In the genomic region with DNA sequence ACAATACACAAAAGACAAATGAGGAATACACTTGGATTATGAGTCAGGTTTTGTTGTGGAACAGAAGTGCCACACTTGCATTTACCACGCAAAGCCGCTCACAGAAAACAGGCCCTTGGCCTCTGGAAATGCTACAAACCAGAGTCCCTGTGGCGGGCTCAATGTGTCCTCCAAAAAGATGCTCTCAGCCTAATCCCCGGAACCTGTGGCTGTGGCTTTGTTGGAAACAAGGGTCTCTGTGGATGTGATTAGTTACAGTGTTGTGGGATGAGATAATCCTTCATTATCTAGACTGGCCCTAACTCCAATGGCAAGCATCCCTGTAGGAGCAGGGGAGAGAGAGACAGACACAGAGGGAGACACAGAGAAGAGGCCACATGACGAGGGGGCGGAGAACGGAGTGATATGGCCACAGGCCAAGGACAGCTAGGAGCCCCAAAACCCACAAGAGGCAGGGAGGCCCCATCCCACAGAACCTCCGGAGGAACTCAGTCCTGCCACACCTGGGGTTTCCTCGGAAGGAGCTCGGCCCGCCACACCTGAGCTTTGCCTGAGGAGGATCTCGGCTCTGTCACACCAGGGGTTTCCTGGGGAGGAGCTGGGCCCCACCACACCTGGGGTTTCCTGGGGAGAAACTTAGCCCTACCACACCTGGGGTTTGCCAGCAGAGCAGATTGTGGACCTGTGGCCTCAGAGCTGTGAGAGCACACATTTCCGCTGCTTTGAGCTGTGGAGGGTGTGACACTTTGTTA, we compare ENCODE assay signal across 16 cellular contexts. TPM values are rescaled to one million over a fixed set of nuclear protein-coding genes. Genes with fewer than 3 reads are reported as not detected.
A peak's percentile ranks its signal among the peaks of the same experiment; 100 is the strongest.
DNase-seq lines count a peak whose midpoint lies in the region; ATAC-seq and TF ChIP-seq lines count a peak whose summit lies in the region.
"Had no signal": no experiment of that assay in that cellular context is flagged by ENCODE, and none has a peak within 500 bp of the region (broad histone marks: within the 10 kb centered on the region; RNA-seq: fewer than 3 reads in every experiment).

No MANE protein-coding gene starts in this region.

- H3K4me1 Mint-ChIP-seq in activated CD8-positive, alpha-beta memory T cell treated with anti-CD3 and anti-CD28 coated beads, Interleukin-2, amount 10 ng/mL, durations not matched to agents 7 days and 5 days, result peaks cover 10% of the 10 kb centered on the region
- H3K4me1 Mint-ChIP-seq in activated T-helper 17 cell treated with anti-CD3 and anti-CD28 coated beads, Interleukin-2, amount 50 U/mL, for 72 hours, result peaks cover 5% of the 10 kb centered on the region
- H3K4me1 Mint-ChIP-seq in effector memory CD8-positive, alpha-beta T cell (ENCODE audit: low read depth in 2 of 2), result peaks cover 0 to 2% of the 10 kb centered on the region in 2 donors
- H3K4me1 Mint-ChIP-seq in type B pancreatic cell (ENCODE audit: unreplicated experiment), result peaks cover 4% of the 10 kb centered on the region

- no peak overlapping the region for H3K4me3 Mint-ChIP-seq in activated CD8-positive, alpha-beta memory T cell treated with anti-CD3 and anti-CD28 coated beads, Interleukin-2, amount 10 ng/mL, durations not matched to agents 7 days and 5 days
- H3K4me3 Mint-ChIP-seq in activated T-helper 17 cell treated with anti-CD3 and anti-CD28 coated beads, Interleukin-2, amount 50 U/mL, for 72 hours, result no peak overlapping the region
- H3K4me3 Mint-ChIP-seq in effector memory CD8-positive, alpha-beta T cell, result no peak overlapping the region
- H3K4me3 Mint-ChIP-seq in type B pancreatic cell, result no peak overlapping the region

- no peaks in the 10 kb centered on the region for H3K9me3 Mint-ChIP-seq in activated CD8-positive, alpha-beta memory T cell treated with anti-CD3 and anti-CD28 coated beads, Interleukin-2, amount 10 ng/mL, durations not matched to agents 7 days and 5 days (ENCODE audit: low read depth)
- no peaks in the 10 kb centered on the region for H3K9me3 Mint-ChIP-seq in activated T-helper 17 cell treated with anti-CD3 and anti-CD28 coated beads, Interleukin-2, amount 50 U/mL, for 72 hours
- H3K9me3 Mint-ChIP-seq in effector memory CD8-positive, alpha-beta T cell, result no peaks in the 10 kb centered on the region
- no peaks in the 10 kb centered on the region for H3K9me3 Mint-ChIP-seq in type B pancreatic cell

- H3K36me3 Mint-ChIP-seq in activated CD8-positive, alpha-beta memory T cell treated with anti-CD3 and anti-CD28 coated beads, Interleukin-2, amount 10 ng/mL, durations not matched to agents 7 days and 5 days, result peaks cover 5% of the 10 kb centered on the region
- H3K36me3 Mint-ChIP-seq in activated T-helper 17 cell treated with anti-CD3 and anti-CD28 coated beads, Interleukin-2, amount 50 U/mL, for 72 hours (ENCODE audit: low read depth), result peaks cover 14% of the 10 kb centered on the region
- H3K36me3 Mint-ChIP-seq in effector memory CD8-positive, alpha-beta T cell (ENCODE audit: insufficient read depth), result no peaks in the 10 kb centered on the region
- peaks cover 30% of the 10 kb centered on the region for H3K36me3 Mint-ChIP-seq in type B pancreatic cell

- CTCF ChIA-PET in activated CD8-positive, alpha-beta memory T cell treated with anti-CD3 and anti-CD28 coated beads, Interleukin-2, amount 10 ng/mL, durations not matched to agents 7 days and 5 days (lab: Charles Lee), result interaction anchor here (1.0 kb wide), 2 partner anchors 18 to 790 kb away, joined by 3 to 4 read pairs; no protein-coding TSS in a partner anchor

- peak; percentile 50 for DNase-seq in activated CD8-positive, alpha-beta memory T cell treated with anti-CD3 and anti-CD28 coated beads for 24 hours
- no peak for DNase-seq in activated CD8-positive, alpha-beta memory T cell treated with anti-CD3 and anti-CD28 coated beads, Interleukin-2, amount 10 ng/mL, durations not matched to agents 7 days and 5 days
- DNase-seq in effector memory CD8-positive, alpha-beta T cell, result no peak
- DNase-seq in type B pancreatic cell (ENCODE audit: extremely low spot score, unreplicated experiment) (peak; percentile 45), mucosa of gallbladder (ENCODE audit: low spot score) (no peak), NCI-H187 (lab: John Stamatoyannopoulos, UW) (no peak), NCI-H69 (lab: John Stamatoyannopoulos, UW) (no peak)
- DNase-seq: 8988T, DMS79 treated with DMSO at 0.1 percent for 48 hours, GOT3, MG63, NCI-H1092 treated with DMSO at 0.1 percent for 48 hours, NCI-H345, RPMI8226 had no signal

- no peak overlapping the region for H3K27ac Mint-ChIP-seq in activated CD8-positive, alpha-beta memory T cell treated with anti-CD3 and anti-CD28 coated beads, Interleukin-2, amount 10 ng/mL, durations not matched to agents 7 days and 5 days
- peak overlapping the region; percentile 10 for H3K27ac Mint-ChIP-seq in activated T-helper 17 cell treated with anti-CD3 and anti-CD28 coated beads, Interleukin-2, amount 50 U/mL, for 72 hours
- H3K27ac Mint-ChIP-seq in effector memory CD8-positive, alpha-beta T cell, result peak overlapping the region in 1 of 2 donors; percentile 35
- no peak overlapping the region for H3K27ac Mint-ChIP-seq in type B pancreatic cell

- H3K27me3 Mint-ChIP-seq in activated CD8-positive, alpha-beta memory T cell treated with anti-CD3 and anti-CD28 coated beads, Interleukin-2, amount 10 ng/mL, durations not matched to agents 7 days and 5 days, result no peaks in the 10 kb centered on the region
- H3K27me3 Mint-ChIP-seq in activated T-helper 17 cell treated with anti-CD3 and anti-CD28 coated beads, Interleukin-2, amount 50 U/mL, for 72 hours, result no peaks in the 10 kb centered on the region
- no peaks in the 10 kb centered on the region for H3K27me3 Mint-ChIP-seq in effector memory CD8-positive, alpha-beta T cell
- H3K27me3 Mint-ChIP-seq in type B pancreatic cell, result no peaks in the 10 kb centered on the region

- ATAC-seq in activated CD8-positive, alpha-beta memory T cell treated with anti-CD3 and anti-CD28 coated beads, Interleukin-2, amount 10 ng/mL, durations not matched to agents 7 days and 5 days, result no peak
- peak; percentile 24 for ATAC-seq in activated T-helper 17 cell treated with anti-CD3 and anti-CD28 coated beads, Interleukin-2, amount 50 U/mL, for 72 hours (replicated peaks)
- ATAC-seq in effector memory CD8-positive, alpha-beta T cell (replicated peaks), result peak; percentile 81
- ATAC-seq: HepG2 had no signal

- TF ChIP-seq CTCF in type B pancreatic cell (conservative IDR thresholded peaks at IDR 0.05), result no peak

RNA-seq across cellular contexts. Expression of gene NPHP4, which starts 55.4 kb away (rescaled TPM):
- 10 to 100 TPM; 15.4 to 20.3 TPM for total RNA-seq in activated CD8-positive, alpha-beta memory T cell treated with anti-CD3 and anti-CD28 coated beads, Interleukin-2, amount 10 ng/mL, durations not matched to agents 7 days and 5 days
- 10 to 100 TPM; 21.5 to 35.7 TPM for total RNA-seq in activated T-helper 17 cell treated with anti-CD3 and anti-CD28 coated beads, Interleukin-2, amount 50 U/mL, for 72 hours
- 10.3 and 21.7 TPM in 2 replicates for total RNA-seq in type B pancreatic cell (ENCODE audit: low replicate concordance)
- total RNA-seq in mucosa of gallbladder, result 20.6 TPM

Comparison
In these comparisons a context has a peak if more than half of its experiments do, and no peak if none do; other contexts are left out.
1. DNase-seq: peak in activated CD8-positive, alpha-beta memory T cell treated with anti-CD3 and anti-CD28 coated beads for 24 hours (single experiment) and type B pancreatic cell (single experiment); none in activated CD8-positive, alpha-beta memory T cell treated with anti-CD3 and anti-CD28 coated beads, Interleukin-2, amount 10 ng/mL, durations not matched to agents 7 days and 5 days (single experiment), effector memory CD8-positive, alpha-beta T cell (0 of 3), mucosa of gallbladder (single experiment), NCI-H187 (0 of 2) and NCI-H69 (single experiment).